In genomic region chr10:59906417-59907202, GRCh38 we compare ENCODE assay signal across 1 cellular context.
A peak's percentile ranks its signal among the peaks of the same experiment; 100 is the strongest.
TF ChIP-seq lines count a peak whose summit lies in the region.

CCDC6 (minus strand) TSS chr10:59906556; CDS start chr10:59906424, 132 bp downstream.

TF ChIP-seq in WTC11, 78 proteins besides CTCF, POLR2A, EP300 and RAD21 (continued from another document):
- peak; percentile 66; the same call in 1 of the 2 replicates for TF ChIP-seq USF1 (CRISPR knock-in tag; IDR thresholded peaks at IDR 0.05)
- TF ChIP-seq PREB (CRISPR knock-in tag; IDR thresholded peaks at IDR 0.05; ENCODE audit: borderline replicate concordance): no peak
- TF ChIP-seq NFE2L1 (CRISPR knock-in tag; IDR thresholded peaks at IDR 0.05): 0 out of 2 replicates have a peak, but pooled peaks have one; percentile 21
- no peak for TF ChIP-seq NR1H2 (CRISPR knock-in tag; IDR thresholded peaks at IDR 0.05)
- TF ChIP-seq NFYB (CRISPR knock-in tag; conservative IDR thresholded peaks at IDR 0.05; ENCODE audit: low read depth): 0 out of 2 replicates have a peak, but pooled peaks have one; percentile 6
- TF ChIP-seq KAT7 (CRISPR knock-in tag; IDR thresholded peaks at IDR 0.05; ENCODE audit: borderline replicate concordance): no peak
- peak; percentile 94; the same call in 1 of the 2 replicates for TF ChIP-seq HMGXB4 (CRISPR knock-in tag; IDR thresholded peaks at IDR 0.05)
- 0 out of 2 replicates have a peak, but pooled peaks have one; percentile 35 for TF ChIP-seq PRDM15 (CRISPR knock-in tag; IDR thresholded peaks at IDR 0.05)
- TF ChIP-seq ATF6 (CRISPR knock-in tag; IDR thresholded peaks at IDR 0.05): no peak
- no peak for TF ChIP-seq ZNF396 (CRISPR knock-in tag; IDR thresholded peaks at IDR 0.05; ENCODE audit: borderline replicate concordance)
- TF ChIP-seq MXD4 (CRISPR knock-in tag; IDR thresholded peaks at IDR 0.05; ENCODE audit: borderline replicate concordance): no peak
- no peak for TF ChIP-seq ATF1 (CRISPR knock-in tag; IDR thresholded peaks at IDR 0.05)
- TF ChIP-seq SMAD3 (CRISPR knock-in tag; IDR thresholded peaks at IDR 0.05; ENCODE audit: borderline replicate concordance): no peak
- peak; percentile 61; the same call in 1 of the 2 replicates for TF ChIP-seq TP53 (CRISPR knock-in tag; IDR thresholded peaks at IDR 0.05)
- no peak; the same call in 1 of the 2 replicates for TF ChIP-seq RELA (CRISPR knock-in tag; IDR thresholded peaks at IDR 0.05; ENCODE audit: borderline replicate concordance)
- peak; percentile 73; the same call in 1 of the 2 replicates for TF ChIP-seq CREM (CRISPR knock-in tag; IDR thresholded peaks at IDR 0.05)
- TF ChIP-seq SMAD4 (CRISPR knock-in tag; IDR thresholded peaks at IDR 0.05): no peak
- no peak for TF ChIP-seq PRRX2 (CRISPR knock-in tag; IDR thresholded peaks at IDR 0.05)
- no peak for TF ChIP-seq ERG (CRISPR knock-in tag; IDR thresholded peaks at IDR 0.05)
- no peak; the same call in 1 of the 2 replicates for TF ChIP-seq ATF2 (CRISPR knock-in tag; IDR thresholded peaks at IDR 0.05; ENCODE audit: borderline replicate concordance, low read depth)
- no peak for TF ChIP-seq GRHL2 (CRISPR knock-in tag; IDR thresholded peaks at IDR 0.05; ENCODE audit: insufficient replicate concordance, severe bottlenecking)
- TF ChIP-seq ZMAT4 (CRISPR knock-in tag; IDR thresholded peaks at IDR 0.05): no peak
- no peak for TF ChIP-seq ZNF317 (CRISPR knock-in tag; IDR thresholded peaks at IDR 0.05; ENCODE audit: borderline replicate concordance, low read depth)
- no peak for TF ChIP-seq SOX15 (CRISPR knock-in tag; IDR thresholded peaks at IDR 0.05)
- no peak for TF ChIP-seq ATF3 (CRISPR knock-in tag; conservative IDR thresholded peaks at IDR 0.05)
- TF ChIP-seq ZNF532 (CRISPR knock-in tag; IDR thresholded peaks at IDR 0.05; ENCODE audit: borderline replicate concordance): no peak
- no peak; the same call in 1 of the 2 replicates for TF ChIP-seq CREB1 (CRISPR knock-in tag; IDR thresholded peaks at IDR 0.05)
- no peak for TF ChIP-seq NFATC4 (CRISPR knock-in tag; IDR thresholded peaks at IDR 0.05)
